Comparison of ENCODE assay signal across 8 cellular contexts in the genomic region with DNA sequence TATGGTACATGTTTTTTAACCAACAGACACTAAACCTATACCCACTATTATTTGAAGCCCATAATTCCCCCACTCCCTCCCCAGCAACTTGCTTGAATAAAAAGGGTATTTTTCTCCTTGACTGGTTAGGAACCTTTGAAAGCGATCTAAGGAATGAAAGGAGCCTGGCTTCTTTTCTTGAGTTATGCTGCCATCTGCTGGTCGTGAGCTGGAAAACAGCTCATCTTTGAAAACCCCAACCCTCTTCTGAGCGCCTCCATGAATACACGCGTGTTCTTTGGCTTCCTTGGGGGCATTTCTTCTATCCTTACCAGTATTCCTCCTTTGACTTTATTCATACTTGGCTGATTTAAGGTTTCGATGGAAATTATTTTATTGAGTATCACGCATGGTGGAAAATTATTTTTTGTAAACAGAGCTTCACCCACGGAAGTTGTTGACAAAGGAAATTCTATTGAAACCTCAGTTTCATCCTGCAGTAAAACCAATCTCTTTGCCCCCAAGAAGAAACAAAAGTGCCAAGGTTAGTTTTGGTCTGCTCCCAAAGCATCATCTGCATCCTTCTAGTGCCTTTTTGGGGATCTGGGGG.
DNase-seq lines count a peak whose midpoint lies in the region; ATAC-seq and TF ChIP-seq lines count a peak whose summit lies in the region.

No MANE protein-coding gene starts in this region.

- TF ChIP-seq CTCF in HCT116 (IDR thresholded peaks at IDR 0.05 in 2 of 3, conservative IDR thresholded peaks at IDR 0.05 in 1 of 3; ENCODE audit: borderline replicate concordance in 1 of 3, insufficient read depth in 1 of 3, low read depth in 2 of 3, low read length in 2 of 3) = peak; percentile 70 to 88 (median 81); a peak in 5 of 6 replicates

- H3K4me1 ChIP-seq in HCT116 (ENCODE audit: control insufficient read depth in 1 of 2, insufficient read depth in 2 of 2, low read length in 2 of 2) = no peaks in the 10 kb centered on the region

- peaks cover 2% of the 10 kb centered on the region for H3K36me3 Mint-ChIP-seq in central memory CD8-positive, alpha-beta T cell (ENCODE audit: insufficient read depth)

- intact Hi-C loops in HCT116 (cut with micrococcal nuclease) = loop anchor here (1.0 to 5.0 kb wide), 3 partner anchors 215 to 369 kb away; a partner anchor contains a TSS

- no peaks in the 10 kb centered on the region for H4K20me1 ChIP-seq in HCT116 (ENCODE audit: insufficient read depth)

- H3K27me3 ChIP-seq in HCT116 (ENCODE audit: insufficient read depth, low read length) = no peaks in the 10 kb centered on the region; the same call in 1 of the 2 replicates

- H3K27me3 Mint-ChIP-seq in central memory CD8-positive, alpha-beta T cell = peaks cover 64% of the 10 kb centered on the region

- H3K4me2 ChIP-seq in HCT116 (ENCODE audit: low read length) = peak overlapping the region; percentile 32; the same call in 1 of the 2 replicates

- H3K9me3 Mint-ChIP-seq in central memory CD8-positive, alpha-beta T cell = no peaks in the 10 kb centered on the region

- H3K4me3 Mint-ChIP-seq in central memory CD8-positive, alpha-beta T cell = no peak overlapping the region

- DNase-seq in D341Med (ENCODE audit: low spot score) (peak; percentile 72), HCT116 (ENCODE audit: low read depth, low spot score) (peak; percentile 60), NCI-H2196 (lab: John Stamatoyannopoulos, UW; ENCODE audit: unreplicated experiment) (peak; percentile 41), left lobe of liver (ENCODE audit: low spot score) (peak; percentile 49)
- DNase-seq in activated CD4-positive, CD25-positive, alpha-beta regulatory T cell (lab: John Stamatoyannopoulos, UW) = peak in 3 of 4 experiments; percentile 2 to 23 (median 14)
- peak; percentile 32 to 35 for DNase-seq in central memory CD8-positive, alpha-beta T cell (ENCODE audit: low spot score in 2 of 2)
- DNase-seq in stimulated activated CD4-positive, alpha-beta T cell treated with anti-CD3 and anti-CD28 coated beads, Interleukin-4, amount 100 ng/mL, for 4 hours = peak; percentile 47 to 48

- ATAC-seq in HCT116 (peak; percentile 85), left lobe of liver (peak; percentile 93), HG02763 (IDR thresholded peaks at IDR 0.05; ENCODE audit: unreplicated experiment) (no peak)
- peak; percentile 56 for ATAC-seq in central memory CD8-positive, alpha-beta T cell (replicated peaks; ENCODE audit: extremely low read depth, poor library complexity, severe bottlenecking)

- H3K27ac ChIP-seq in HCT116 (ENCODE audit: low read depth, low read length) = no peak overlapping the region

- BruUV-seq in HCT116 (replicated peaks; lab: Mats Ljungman, UMichigan) = no TSS peak

- H3K4me1 Mint-ChIP-seq in central memory CD8-positive, alpha-beta T cell = no peaks in the 10 kb centered on the region

- TF ChIP-seq RAD21 in HCT116 (IDR thresholded peaks at IDR 0.05; ENCODE audit: low read depth) = peak; percentile 90

- peaks cover 0 to 4% of the 10 kb centered on the region in 2 experiments; a peak in 1 of 4 replicates for H3K9me3 ChIP-seq in HCT116 (ENCODE audit: control insufficient read depth in 1 of 2, insufficient read depth in 1 of 2, low read depth in 1 of 2, low read length in 2 of 2)

- H3K9ac ChIP-seq in HCT116 (ENCODE audit: low read length) = no peak overlapping the region

- no peak overlapping the region for H3K27ac Mint-ChIP-seq in central memory CD8-positive, alpha-beta T cell (ENCODE audit: low read depth)

- RAD21 ChIA-PET in HCT116 (lab: Charles Lee; ENCODE audit: low non-redundant PET in 1 of 2, low total read pairs in 2 of 2, uncharacterized antibody in 2 of 2, unreplicated experiment in 2 of 2) = interaction anchor here (0.5 to 1.7 kb wide), 7 partner anchors 214 to 379 kb away, joined by 3 to 13 read pairs (median 4); no protein-coding TSS in a partner anchor

- POLR2A ChIA-PET in HCT116 (lab: Charles Lee) = interaction anchor here (0.8 to 1.0 kb wide), 2 partner anchors 239 to 340 kb away, joined by 3 read pairs; no protein-coding TSS in a partner anchor

- no peaks in the 10 kb centered on the region for H3K36me3 ChIP-seq in HCT116 (ENCODE audit: control insufficient read depth in 1 of 2, insufficient read depth in 2 of 2, low read length in 2 of 2)

- peak overlapping the region; percentile 2 for H2AFZ ChIP-seq in HCT116 (ENCODE audit: low read depth, low read length, poor library complexity, severe bottlenecking)

- CTCF ChIA-PET in HCT116 (lab: Charles Lee) = interaction anchor here (0.6 to 2.6 kb wide), 21 partner anchors 8 to 978 kb away, joined by 3 to 82 read pairs (median 5); a partner anchor contains a TSS

- TF ChIP-seq POLR2A in HCT116 (IDR thresholded peaks at IDR 0.05; ENCODE audit: borderline replicate concordance, extremely low read depth, insufficient read depth, insufficient read length) = no peak

- no peaks in the 10 kb centered on the region for H3K9me2 ChIP-seq in HCT116 (ENCODE audit: insufficient read depth)

- no peaks in the 10 kb centered on the region for H3K79me2 ChIP-seq in HCT116 (ENCODE audit: insufficient read depth, low read length)

- H3K4me3 ChIP-seq in HCT116 (replicated peaks in 1 of 2; ENCODE audit: low read depth in 1 of 2, low read length in 2 of 2) = no peak overlapping the region

TF ChIP-seq in HCT116, 20 proteins besides CTCF, POLR2A, EP300 and RAD21:
- TF ChIP-seq, protein P1, sequence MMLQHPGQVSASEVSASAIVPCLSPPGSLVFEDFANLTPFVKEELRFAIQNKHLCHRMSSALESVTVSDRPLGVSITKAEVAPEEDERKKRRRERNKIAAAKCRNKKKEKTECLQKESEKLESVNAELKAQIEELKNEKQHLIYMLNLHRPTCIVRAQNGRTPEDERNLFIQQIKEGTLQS (IDR thresholded peaks at IDR 0.05) = no peak
- TF ChIP-seq, protein P2, sequence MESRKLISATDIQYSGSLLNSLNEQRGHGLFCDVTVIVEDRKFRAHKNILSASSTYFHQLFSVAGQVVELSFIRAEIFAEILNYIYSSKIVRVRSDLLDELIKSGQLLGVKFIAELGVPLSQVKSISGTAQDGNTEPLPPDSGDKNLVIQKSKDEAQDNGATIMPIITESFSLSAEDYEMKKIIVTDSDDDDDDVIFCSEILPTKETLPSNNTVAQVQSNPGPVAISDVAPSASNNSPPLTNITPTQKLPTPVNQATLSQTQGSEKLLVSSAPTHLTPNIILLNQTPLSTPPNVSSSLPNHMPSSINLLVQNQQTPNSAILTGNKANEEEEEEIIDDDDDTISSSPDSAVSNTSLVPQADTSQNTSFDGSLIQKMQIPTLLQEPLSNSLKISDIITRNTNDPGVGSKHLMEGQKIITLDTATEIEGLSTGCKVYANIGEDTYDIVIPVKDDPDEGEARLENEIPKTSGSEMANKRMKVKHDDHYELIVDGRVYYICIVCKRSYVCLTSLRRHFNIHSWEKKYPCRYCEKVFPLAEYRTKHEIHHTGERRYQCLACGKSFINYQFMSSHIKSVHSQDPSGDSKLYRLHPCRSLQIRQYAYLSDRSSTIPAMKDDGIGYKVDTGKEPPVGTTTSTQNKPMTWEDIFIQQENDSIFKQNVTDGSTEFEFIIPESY (IDR thresholded peaks at IDR 0.05; ENCODE audit: extremely low read depth, insufficient replicate concordance, low read length) = no peak
- TF ChIP-seq, protein P3, sequence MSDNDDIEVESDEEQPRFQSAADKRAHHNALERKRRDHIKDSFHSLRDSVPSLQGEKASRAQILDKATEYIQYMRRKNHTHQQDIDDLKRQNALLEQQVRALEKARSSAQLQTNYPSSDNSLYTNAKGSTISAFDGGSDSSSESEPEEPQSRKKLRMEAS (IDR thresholded peaks at IDR 0.05) = no peak
- TF ChIP-seq YY1 (IDR thresholded peaks at IDR 0.05; ENCODE audit: extremely low read depth, insufficient replicate concordance, low read depth, low read length) (no peak), EGR1 (IDR thresholded peaks at IDR 0.05; ENCODE audit: low read depth) (no peak), TCF7L2 (IDR thresholded peaks at IDR 0.05; ENCODE audit: borderline replicate concordance, extremely low read depth, insufficient read depth, insufficient read length) (no peak), ELF1 (IDR thresholded peaks at IDR 0.05; ENCODE audit: borderline replicate concordance, low read depth) (no peak), EZH2 (IDR thresholded peaks at IDR 0.05) (no peak), POLR2AphosphoS5 (IDR thresholded peaks at IDR 0.05; ENCODE audit: low read depth, low read length) (no peak), FOSL1 (IDR thresholded peaks at IDR 0.05; ENCODE audit: low read depth) (no peak), JUND (IDR thresholded peaks at IDR 0.05) (no peak), EZH2phosphoT487 (IDR thresholded peaks at IDR 0.05; ENCODE audit: borderline replicate concordance) (no peak)

Comparison
In these comparisons a context has a peak if more than half of its experiments do, and no peak if none do; other contexts are left out.
1. DNase-seq: peak in every context shown above with its lines; median percentile 72 in D341Med; 60 in HCT116; 49 in left lobe of liver; 48 in stimulated activated CD4-positive, alpha-beta T cell treated with anti-CD3 and anti-CD28 coated beads, Interleukin-4, amount 100 ng/mL, for 4 hours; 41 in NCI-H2196; 34 in central memory CD8-positive, alpha-beta T cell; 14 in activated CD4-positive, CD25-positive, alpha-beta regulatory T cell.